Comparison of ENCODE assay signal across 1 cellular context in the genomic region with DNA sequence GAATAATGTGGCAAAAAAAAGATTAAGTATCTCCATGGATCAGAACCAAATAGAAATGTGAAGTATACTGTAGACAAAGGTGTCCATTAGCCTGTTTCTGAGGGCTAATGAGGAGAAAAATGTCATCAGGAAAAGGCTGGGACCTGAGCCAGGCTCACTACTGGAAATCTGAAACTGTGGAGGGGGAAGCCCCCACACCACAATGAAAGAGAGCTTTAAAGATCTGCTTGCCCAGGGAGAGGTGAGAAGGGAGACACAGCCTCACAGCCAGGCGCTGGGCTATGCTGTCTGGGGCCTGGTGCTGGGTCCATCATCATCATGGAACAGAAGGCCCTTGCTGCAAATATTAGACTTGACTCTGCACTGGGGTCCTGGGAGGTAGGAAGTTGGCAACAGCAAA.
TF ChIP-seq lines count a peak whose summit lies in the region.

No MANE protein-coding gene starts in this region.

TF ChIP-seq in GM12878, 131 proteins besides CTCF, POLR2A, EP300 and RAD21 (continued from another document):
- TF ChIP-seq MAX (IDR thresholded peaks at IDR 0.05; ENCODE audit: low read depth, low read length), result no peak
